8 cellular contexts compared by ENCODE assay signal in the genomic region with DNA sequence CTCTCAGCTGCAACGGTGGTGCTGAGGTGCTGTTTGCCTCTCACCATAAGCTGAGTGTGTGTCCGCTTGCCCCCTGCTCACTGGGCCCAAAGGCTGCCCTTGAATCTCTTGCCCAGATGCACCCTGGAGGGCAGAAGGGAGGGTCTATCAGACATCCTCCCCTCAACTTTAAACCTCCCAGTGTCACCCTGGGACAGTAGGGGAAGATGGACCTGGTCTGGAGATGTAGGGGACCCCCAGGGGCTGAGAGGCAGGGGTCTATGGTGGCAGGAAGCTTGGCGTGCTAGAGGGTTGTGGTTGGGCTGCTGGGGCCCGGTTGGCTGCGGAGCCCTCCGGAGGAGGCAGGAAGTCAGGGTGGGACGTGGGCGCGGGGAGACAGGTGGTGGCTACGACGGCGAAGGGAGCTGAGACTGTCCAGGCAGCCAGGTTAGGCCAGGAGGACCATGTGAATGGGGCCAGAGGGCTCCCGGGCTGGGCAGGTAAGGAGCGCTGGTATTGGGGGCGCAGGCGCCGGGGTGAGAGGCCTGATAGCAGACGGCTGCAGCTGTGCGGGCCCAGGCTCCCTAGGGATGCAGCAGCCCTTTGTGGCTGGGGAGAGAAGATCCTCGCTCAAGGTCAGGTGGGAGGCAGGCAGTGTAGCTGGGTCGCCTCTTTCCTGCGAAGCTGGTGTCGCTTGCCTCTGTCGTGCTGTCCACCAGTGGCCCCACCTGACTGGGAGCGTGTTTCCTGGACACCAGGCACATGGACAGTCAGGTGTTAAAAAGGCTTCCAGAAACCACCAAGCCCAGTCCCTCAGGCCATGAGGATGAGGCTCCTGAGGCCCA. TPM values are rescaled to one million over a fixed set of nuclear protein-coding genes. Genes with fewer than 3 reads are reported as not detected.
DNase-seq lines count a peak whose midpoint lies in the region; ATAC-seq and TF ChIP-seq lines count a peak whose summit lies in the region.

A gene (plus strand): TSS at position 373 of the 824 bp plus-strand sequence. CDS start 23,065 bp downstream, outside the sequence.

- peak within 1 kb of the TSS in 1 of 2 donors; percentile 23 for H3K4me3 ChIP-seq in gastroesophageal sphincter

- DNase-seq in GM20000 (ENCODE audit: low spot score) = peak; percentile 58
- DNase-seq in activated CD4-positive, alpha-beta T cell treated with anti-CD3 and anti-CD28 coated beads, Interleukin-2, amount 50 U/mL, for 1 hour = peak; percentile 53
- peak in 2 of 3 donors; percentile 53 to 61 for DNase-seq in stimulated activated CD4-positive, alpha-beta T cell treated with anti-CD3 and anti-CD28 coated beads, TNF-alpha, amount 100 ng/mL, for 48 hours (ENCODE audit: low read depth in 3 of 3)
- DNase-seq in C1 segment of cervical spinal cord (lab: John Stamatoyannopoulos, UW) = no peak
- no peak for DNase-seq in anterior cingulate cortex (lab: John Stamatoyannopoulos, UW)
- DNase-seq in NCI-H1436 (lab: John Stamatoyannopoulos, UW) = no peak
- no peak for DNase-seq in NCI-H1694 treated with DMSO at 0.1 percent for 48 hours (lab: John Stamatoyannopoulos, UW)

- H3K4me1 ChIP-seq in gastroesophageal sphincter = peaks cover 0 to 35% (median 16%) of the 10 kb centered on the region in 3 donors

- TF ChIP-seq CTCF in GM20000 (IDR thresholded peaks at IDR 0.05; ENCODE audit: extremely low read depth, missing control alignments) (no peak), gastroesophageal sphincter (IDR thresholded peaks at IDR 0.05) (no peak)

- 61% methylated on average over 8 of the region's 25 CpGs; no CpG with 5 or more reads in 1 of the 2 donors for WGBS in gastroesophageal sphincter (ENCODE audit: low coverage in 1 of 2), 2 donors

- peak within 1 kb of the TSS in 3 of 4 donors; percentile 61 to 71 (median 63) for H3K27ac ChIP-seq in gastroesophageal sphincter

- no peak for TF ChIP-seq EP300 in gastroesophageal sphincter (IDR thresholded peaks at IDR 0.05)

- no peaks in the 10 kb centered on the region for H3K36me3 ChIP-seq in gastroesophageal sphincter

- no peak for TF ChIP-seq POLR2A in gastroesophageal sphincter (IDR thresholded peaks at IDR 0.05)

- no peak for ATAC-seq in gastroesophageal sphincter

- peaks cover 8% of the 10 kb centered on the region for H3K27me3 ChIP-seq in gastroesophageal sphincter

- H3K9me3 ChIP-seq in gastroesophageal sphincter = no peaks in the 10 kb centered on the region

RNA-seq across cellular contexts. Expression of the gene that starts here (rescaled TPM):
- 1 to 10 TPM in 2 of 4 donors, under 1 TPM in 2; 0.47 to 3.5 (median 1.2) TPM for total RNA-seq in gastroesophageal sphincter

Comparison
In these comparisons a context has a peak if more than half of its experiments do, and no peak if none do; other contexts are left out.
1. DNase-seq: peak in GM20000 (single experiment), activated CD4-positive, alpha-beta T cell treated with anti-CD3 and anti-CD28 coated beads, Interleukin-2, amount 50 U/mL, for 1 hour (single experiment) and stimulated activated CD4-positive, alpha-beta T cell treated with anti-CD3 and anti-CD28 coated beads, TNF-alpha, amount 100 ng/mL, for 48 hours (2 of 3); none in C1 segment of cervical spinal cord (0 of 14), anterior cingulate cortex (0 of 58), NCI-H1436 (single experiment) and NCI-H1694 treated with DMSO at 0.1 percent for 48 hours (single experiment).